1 cellular context compared by ENCODE assay signal in genomic region chr7:39758234-39758970, GRCh38.
TF ChIP-seq lines count a peak whose summit lies in the region.

No MANE protein-coding gene starts in this region.

TF ChIP-seq in IMR-90, 13 proteins besides CTCF, POLR2A, EP300 and RAD21 (continued from another document):
- no peak for TF ChIP-seq RCOR1 (IDR thresholded peaks at IDR 0.05; ENCODE audit: insufficient replicate concordance, low read length)
